Comparison of ENCODE assay signal across 1 cellular context in genomic region chr4:5705672-5706310, GRCh38.
TF ChIP-seq lines count a peak whose summit lies in the region.

No MANE protein-coding gene starts in this region.

TF ChIP-seq in SK-N-SH treated with all-trans-retinoic acid at 6 μM for 48 hours, 23 proteins besides CTCF, POLR2A, EP300 and RAD21 (continued from another document):
- TF ChIP-seq TSHZ2 (CRISPR knock-in tag; IDR thresholded peaks at IDR 0.05): no peak
